24 cellular contexts compared by ENCODE assay signal in genomic region chr5:156675402-156675801, GRCh38.
"Had no signal": no experiment of that assay in that cellular context is flagged by ENCODE, and none has a peak within 500 bp of the region (broad histone marks: within the 10 kb centered on the region; RNA-seq: fewer than 3 reads in every experiment).

No MANE protein-coding gene starts in this region.

- DNase-seq: activated CD4-positive, alpha-beta T cell treated with anti-CD3 and anti-CD28 coated beads, Interleukin-2, amount 50 U/mL, for 1 hour; activated CD4-positive, CD25-positive, alpha-beta regulatory T cell treated with anti-CD3 and anti-CD28 coated beads, Interleukin-2, amount 50 U/mL, for 72 hours; activated CD8-positive, alpha-beta T cell treated with anti-CD3 and anti-CD28 coated beads, Interleukin-2, amount 10 ng/mL, durations not matched to agents 7 days and 5 days; activated gamma-delta T cell; adrenal gland; esophagus squamous epithelium; left lung; nucleus accumbens; small intestine; stimulated activated CD4-positive, alpha-beta T cell treated with anti-CD3 and anti-CD28 coated beads, Interleukin-2, amount 100 ng/mL, for 24 hours; stomach; T-helper 1 cell; transverse colon; uterus; WERI-Rb-1 had no signal

- H3K27ac ChIP-seq: adrenal gland, ascending aorta, esophagus squamous epithelium, left lung, parathyroid adenoma, stomach, suprapubic skin, transverse colon, uterus, WERI-Rb-1 had no signal

- H3K27me3 ChIP-seq: adrenal gland, ascending aorta, esophagus squamous epithelium, left lung, stomach, suprapubic skin, transverse colon, uterus had no signal

- H3K36me3 Mint-ChIP-seq: activated naive CD4-positive, alpha-beta T cell treated with anti-CD3 and anti-CD28 coated beads, Interleukin-2, amount 50 U/mL, for 24 hours; memory B cell; stimulated activated memory B cell treated with anti-CD40 and anti-IgM and Interleukin-4, amounts not matched to agents 10 μg/mL and 1 μg/mL and 100 μg/mL, for 72 hours had no signal

- H3K36me3 ChIP-seq: adrenal gland, ascending aorta, esophagus squamous epithelium, left lung, stomach, suprapubic skin, transverse colon, uterus, WERI-Rb-1 had no signal

- H3K9me3 Mint-ChIP-seq: activated naive CD4-positive, alpha-beta T cell treated with anti-CD3 and anti-CD28 coated beads, Interleukin-2, amount 50 U/mL, for 24 hours; activated T-helper 1 cell treated with anti-CD3 and anti-CD28 coated beads, Interleukin-12 subunit alpha, Interleukin-12 subunit beta, Interleukin-2, Interleukin-4 antibody, amounts not matched to agents 30 ng/mL and 10 ng/mL and 1 ng/mL, durations not matched to agents 14 hours and 24 hours and 36 hours; central memory CD8-positive, alpha-beta T cell; memory B cell; stimulated activated memory B cell treated with anti-CD40 and anti-IgM and Interleukin-4, amounts not matched to agents 10 μg/mL and 1 μg/mL and 100 μg/mL, for 72 hours had no signal

- H3K4me1 ChIP-seq: adrenal gland, esophagus squamous epithelium, left lung, parathyroid adenoma, stomach, suprapubic skin, uterus had no signal

- H3K27ac Mint-ChIP-seq: activated CD8-positive, alpha-beta T cell treated with anti-CD3 and anti-CD28 coated beads, Interleukin-2, amount 10 ng/mL, durations not matched to agents 7 days and 5 days; activated naive CD4-positive, alpha-beta T cell treated with anti-CD3 and anti-CD28 coated beads, Interleukin-2, amount 50 U/mL, for 24 hours; activated T-helper 1 cell treated with anti-CD3 and anti-CD28 coated beads, Interleukin-12 subunit alpha, Interleukin-12 subunit beta, Interleukin-2, Interleukin-4 antibody, amounts not matched to agents 30 ng/mL and 10 ng/mL and 1 ng/mL, durations not matched to agents 14 hours and 24 hours and 36 hours; memory B cell; stimulated activated memory B cell treated with anti-CD40 and anti-IgM and Interleukin-4, amounts not matched to agents 10 μg/mL and 1 μg/mL and 100 μg/mL, for 72 hours had no signal

- H3K4me3 ChIP-seq: adrenal gland, ascending aorta, esophagus squamous epithelium, left lung, stomach, suprapubic skin, transverse colon, uterus had no signal

- H3K9ac ChIP-seq: parathyroid adenoma had no signal

- H3K79me2 ChIP-seq: parathyroid adenoma had no signal

- ATAC-seq: activated CD8-positive, alpha-beta T cell treated with anti-CD3 and anti-CD28 coated beads, Interleukin-2, amount 10 ng/mL, durations not matched to agents 7 days and 5 days; left lung; sciatic nerve; stimulated activated memory B cell treated with anti-CD40 and anti-IgM and Interleukin-4, amounts not matched to agents 10 μg/mL and 1 μg/mL and 100 μg/mL, for 72 hours had no signal
